ENCODE assay signal across 18 cellular contexts in the genomic region with DNA sequence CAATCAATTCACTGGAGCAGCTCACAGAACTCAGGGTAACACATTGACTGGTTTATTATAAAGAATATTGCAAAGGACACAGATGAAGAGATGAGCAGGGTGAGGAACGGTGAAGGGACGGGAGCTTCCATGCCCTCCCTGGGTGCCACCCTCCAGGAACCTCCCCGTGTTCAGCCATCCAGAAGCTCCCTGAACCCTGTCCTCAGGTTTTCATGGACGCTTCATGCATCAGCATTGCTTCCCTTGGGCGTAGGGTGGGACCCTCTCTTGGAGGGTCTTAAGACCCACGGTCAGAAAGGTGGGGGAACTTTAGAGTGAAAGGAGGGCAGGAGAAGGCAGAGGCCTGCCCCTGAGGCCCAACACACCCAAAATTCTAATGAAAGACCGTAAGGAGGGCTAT. TPM values are rescaled to one million over a fixed set of nuclear protein-coding genes. Genes with fewer than 3 reads are reported as not detected.
"Had no signal": no experiment of that assay in that cellular context is flagged by ENCODE, and none has a peak within 500 bp of the region (broad histone marks: within the 10 kb centered on the region; RNA-seq: fewer than 3 reads in every experiment).

No MANE protein-coding gene starts in this region.

- H3K9me3 ChIP-seq: colonic mucosa, left lung, lower lobe of right lung, mucosa of descending colon had no signal

- H3K36me3 ChIP-seq: colonic mucosa, esophagus muscularis mucosa, gastroesophageal sphincter, heart left ventricle, left lung, lower lobe of right lung had no signal

- H3K36me3 Mint-ChIP-seq: mesothelial cell of epicardium had no signal

- H3K27ac ChIP-seq: colonic mucosa, esophagus muscularis mucosa, foreskin keratinocyte, gastroesophageal sphincter, heart left ventricle, left lung, lower lobe of right lung had no signal

- H3K9me3 Mint-ChIP-seq: dendritic cell treated with granulocyte-macrophage colony-stimulating factor and Interleukin-4, amounts not matched to agents 40 ng/mL and 50 ng/mL, for 4 days; effector memory CD8-positive, alpha-beta T cell; mesothelial cell of epicardium had no signal

- H3K27ac Mint-ChIP-seq: dendritic cell treated with granulocyte-macrophage colony-stimulating factor and Interleukin-4, amounts not matched to agents 40 ng/mL and 50 ng/mL, for 4 days; effector memory CD8-positive, alpha-beta T cell; mesothelial cell of epicardium had no signal

- H3K4me3 ChIP-seq: colonic mucosa, esophagus muscularis mucosa, gastroesophageal sphincter, heart left ventricle, left lung, lower lobe of right lung, mucosa of descending colon had no signal

- H3K4me3 Mint-ChIP-seq: dendritic cell treated with granulocyte-macrophage colony-stimulating factor and Interleukin-4, amounts not matched to agents 40 ng/mL and 50 ng/mL, for 4 days; effector memory CD8-positive, alpha-beta T cell; mesothelial cell of epicardium had no signal

- H3K27me3 ChIP-seq: colonic mucosa had no signal

- DNase-seq: colonic mucosa; cortex of kidney; effector CD8-positive, alpha-beta T cell; effector memory CD8-positive, alpha-beta T cell; foreskin keratinocyte; hippocampal formation; left cardiac atrium; left lung; left ventricle myocardium superior; lower lobe of right lung; mesenchymal stem cell; mucosa of descending colon had no signal

- H3K4me1 ChIP-seq: colonic mucosa, foreskin keratinocyte, gastroesophageal sphincter, heart left ventricle, left lung, lower lobe of right lung had no signal

- ATAC-seq: effector memory CD8-positive, alpha-beta T cell; foreskin keratinocyte; gastroesophageal sphincter; heart left ventricle; left cardiac atrium; left lung; left ventricle myocardium superior; lower lobe of right lung; mucosa of descending colon had no signal

RNA-seq across cellular contexts. Expression of a gene that starts 12.8 kb away (rescaled TPM):
- total RNA-seq: foreskin keratinocyte had no signal
- polyA plus RNA-seq: foreskin keratinocyte, keratinocyte had no signal
